In genomic region chr7:151864081-151864480, GRCh38 we compare ENCODE assay signal across 23 cellular contexts. TPM values are rescaled to one million over a fixed set of nuclear protein-coding genes. Genes with fewer than 3 reads are reported as not detected.
DNase-seq lines count a peak whose midpoint lies in the region; ATAC-seq and TF ChIP-seq lines count a peak whose summit lies in the region.
"Had no signal": no experiment of that assay in that cellular context is flagged by ENCODE, and none has a peak within 500 bp of the region (broad histone marks: within the 10 kb centered on the region; RNA-seq: fewer than 3 reads in every experiment).

No MANE protein-coding gene starts in this region.

- H3K36me3 ChIP-seq in heart right ventricle: peaks cover 0 to 3% (median 0%) of the 10 kb centered on the region in 9 donors
- H3K36me3 ChIP-seq in WERI-Rb-1: no peaks in the 10 kb centered on the region
- no peaks in the 10 kb centered on the region for H3K36me3 ChIP-seq in liver (ENCODE audit: control insufficient read depth in 4 of 4, insufficient read depth in 3 of 4, low read depth in 1 of 4, low read length in 3 of 4)
- H3K36me3 ChIP-seq in upper lobe of right lung: no peaks in the 10 kb centered on the region
- H3K36me3 ChIP-seq: MG63, neural progenitor cell, Peyer's patch, SJSA1 had no signal

- peak in 5 of 9 donors; percentile 15 to 45 (median 33) for TF ChIP-seq CTCF in heart right ventricle (IDR thresholded peaks at IDR 0.05)
- TF ChIP-seq CTCF in WERI-Rb-1 (IDR thresholded peaks at IDR 0.05; ENCODE audit: low read depth, low read length): peak; percentile 54
- no peak for TF ChIP-seq CTCF in liver (IDR thresholded peaks at IDR 0.05; ENCODE audit: low read depth, low read length, missing input control)
- no peak for TF ChIP-seq CTCF in upper lobe of right lung (IDR thresholded peaks at IDR 0.05)

- no peak overlapping the region for H3K27ac ChIP-seq in heart right ventricle
- H3K27ac ChIP-seq in WERI-Rb-1: no peak overlapping the region
- H3K27ac ChIP-seq in liver (ENCODE audit: low read depth in 1 of 2, low read length in 2 of 2): peak overlapping the region; percentile 53 to 71
- no peak overlapping the region for H3K27ac ChIP-seq in upper lobe of right lung
- H3K27ac ChIP-seq: neural progenitor cell, SJSA1 had no signal

- 72 to 75% methylated on average over 10 of the region's 10 CpGs for WGBS in heart right ventricle, 2 donors
- 44% methylated on average over 10 of the region's 10 CpGs for WGBS in liver

- TF ChIP-seq POLR2A in GM18505 (IDR thresholded peaks at IDR 0.05; ENCODE audit: borderline replicate concordance, extremely low read depth, insufficient read depth, insufficient read length): no peak

- TF ChIP-seq RAD21 in liver (IDR thresholded peaks at IDR 0.05): peak; percentile 66 to 68

- no peak for DNase-seq in heart right ventricle
- DNase-seq in left cardiac atrium: no peak
- DNase-seq in WERI-Rb-1: peak; percentile 45
- peak; percentile 57 for DNase-seq in upper lobe of right lung
- DNase-seq in NCI-H1436 treated with DMSO at 0.1 percent for 48 hours (lab: John Stamatoyannopoulos, UW): no peak
- DNase-seq: activated CD8-positive, alpha-beta T cell treated with anti-CD3 and anti-CD28 coated beads, Interleukin-2, amount 10 ng/mL, durations not matched to agents 7 days and 5 days; activated T-cell treated with anti-CD3 and anti-CD28 coated beads, Interleukin-2, amount 50 U/mL, for 1 hour; effector memory CD4-positive, alpha-beta T cell; foreskin fibroblast; KBM-7; MG63; NCI-H2081 treated with DMSO at 0.1 percent for 48 hours; NCI-H446 treated with DMSO at 0.1 percent for 48 hours; NK-92 treated with Interleukin-12 subunit alpha and Interleukin-12 subunit beta, amount 100 ng/mL, for 24 hours; T-helper 1 cell had no signal

- H3K4me3 ChIP-seq in heart right ventricle: no peak overlapping the region
- H3K4me3 ChIP-seq in WERI-Rb-1 (ENCODE audit: low read depth, low read length): no peak overlapping the region
- H3K4me3 ChIP-seq in liver (ENCODE audit: low read depth in 1 of 3, low read length in 3 of 3): no peak overlapping the region
- no peak overlapping the region for H3K4me3 ChIP-seq in upper lobe of right lung
- H3K4me3 ChIP-seq: GM12878, MG63, neural progenitor cell, Peyer's patch, SJSA1 had no signal

- peak overlapping the region in 1 of 2 donors; percentile 9 for H3K9ac ChIP-seq in liver (ENCODE audit: low read depth in 1 of 2, low read length in 2 of 2)
- H3K9ac ChIP-seq: neural progenitor cell had no signal

- ATAC-seq in heart right ventricle (peak in 2 of 8 donors; percentile 19 to 30), left cardiac atrium (no peak), upper lobe of right lung (peak; percentile 6), HG03280 (IDR thresholded peaks at IDR 0.05; ENCODE audit: unreplicated experiment) (no peak), GM18505 (IDR thresholded peaks at IDR 0.05; ENCODE audit: unreplicated experiment) (no peak)
- ATAC-seq: activated CD8-positive, alpha-beta T cell treated with anti-CD3 and anti-CD28 coated beads, Interleukin-2, amount 10 ng/mL, durations not matched to agents 7 days and 5 days; HCT116 had no signal

- peaks cover 0 to 32% (median 23%) of the 10 kb centered on the region in 9 donors for H3K4me1 ChIP-seq in heart right ventricle
- peaks cover 23 to 81% (median 56%) of the 10 kb centered on the region in 4 donors for H3K4me1 ChIP-seq in liver (ENCODE audit: control insufficient read depth in 4 of 4, insufficient read depth in 4 of 4, low read length in 3 of 4)
- peaks cover 16% of the 10 kb centered on the region for H3K4me1 ChIP-seq in upper lobe of right lung
- H3K4me1 ChIP-seq: SJSA1 had no signal

- H3K9me3 ChIP-seq in heart right ventricle: no peaks in the 10 kb centered on the region
- no peaks in the 10 kb centered on the region for H3K9me3 ChIP-seq in WERI-Rb-1 (ENCODE audit: severe bottlenecking)
- H3K9me3 ChIP-seq in liver (ENCODE audit: control insufficient read depth in 4 of 4, low read length in 3 of 4): no peaks in the 10 kb centered on the region
- H3K9me3 ChIP-seq in upper lobe of right lung: no peaks in the 10 kb centered on the region
- H3K9me3 ChIP-seq: MG63, Peyer's patch, SJSA1 had no signal

- no peaks in the 10 kb centered on the region for H3K27me3 ChIP-seq in heart right ventricle
- H3K27me3 ChIP-seq in WERI-Rb-1 (ENCODE audit: insufficient read depth, low read depth, severe bottlenecking): no peaks in the 10 kb centered on the region
- H3K27me3 ChIP-seq in liver (ENCODE audit: control insufficient read depth in 4 of 4, insufficient read depth in 4 of 4, low read length in 3 of 4): no peaks in the 10 kb centered on the region
- H3K27me3 ChIP-seq in upper lobe of right lung: no peaks in the 10 kb centered on the region
- H3K27me3 ChIP-seq: MG63, neural progenitor cell, Peyer's patch, SJSA1 had no signal

- intact Hi-C loops in heart right ventricle (cut with DNase I): no loop called here
- intact Hi-C loops in left cardiac atrium (cut with DNase I): no loop called here
- intact Hi-C loops in upper lobe of right lung (cut with DNase I): no loop called here

TF ChIP-seq in liver, 16 proteins besides CTCF, POLR2A, EP300 and RAD21:
- TF ChIP-seq SP1 (IDR thresholded peaks at IDR 0.05) (no peak), JUND (IDR thresholded peaks at IDR 0.05) (no peak), GABPA (IDR thresholded peaks at IDR 0.05 in 1 of 2, conservative IDR thresholded peaks at IDR 0.05 in 1 of 2) (no peak), FOXA1 (IDR thresholded peaks at IDR 0.05) (no peak), HNF4A (conservative IDR thresholded peaks at IDR 0.05) (peak; percentile 18 to 77), RXRA (IDR thresholded peaks at IDR 0.05) (peak in 1 of 2 donors; percentile 67)
- TF ChIP-seq, protein P1, sequence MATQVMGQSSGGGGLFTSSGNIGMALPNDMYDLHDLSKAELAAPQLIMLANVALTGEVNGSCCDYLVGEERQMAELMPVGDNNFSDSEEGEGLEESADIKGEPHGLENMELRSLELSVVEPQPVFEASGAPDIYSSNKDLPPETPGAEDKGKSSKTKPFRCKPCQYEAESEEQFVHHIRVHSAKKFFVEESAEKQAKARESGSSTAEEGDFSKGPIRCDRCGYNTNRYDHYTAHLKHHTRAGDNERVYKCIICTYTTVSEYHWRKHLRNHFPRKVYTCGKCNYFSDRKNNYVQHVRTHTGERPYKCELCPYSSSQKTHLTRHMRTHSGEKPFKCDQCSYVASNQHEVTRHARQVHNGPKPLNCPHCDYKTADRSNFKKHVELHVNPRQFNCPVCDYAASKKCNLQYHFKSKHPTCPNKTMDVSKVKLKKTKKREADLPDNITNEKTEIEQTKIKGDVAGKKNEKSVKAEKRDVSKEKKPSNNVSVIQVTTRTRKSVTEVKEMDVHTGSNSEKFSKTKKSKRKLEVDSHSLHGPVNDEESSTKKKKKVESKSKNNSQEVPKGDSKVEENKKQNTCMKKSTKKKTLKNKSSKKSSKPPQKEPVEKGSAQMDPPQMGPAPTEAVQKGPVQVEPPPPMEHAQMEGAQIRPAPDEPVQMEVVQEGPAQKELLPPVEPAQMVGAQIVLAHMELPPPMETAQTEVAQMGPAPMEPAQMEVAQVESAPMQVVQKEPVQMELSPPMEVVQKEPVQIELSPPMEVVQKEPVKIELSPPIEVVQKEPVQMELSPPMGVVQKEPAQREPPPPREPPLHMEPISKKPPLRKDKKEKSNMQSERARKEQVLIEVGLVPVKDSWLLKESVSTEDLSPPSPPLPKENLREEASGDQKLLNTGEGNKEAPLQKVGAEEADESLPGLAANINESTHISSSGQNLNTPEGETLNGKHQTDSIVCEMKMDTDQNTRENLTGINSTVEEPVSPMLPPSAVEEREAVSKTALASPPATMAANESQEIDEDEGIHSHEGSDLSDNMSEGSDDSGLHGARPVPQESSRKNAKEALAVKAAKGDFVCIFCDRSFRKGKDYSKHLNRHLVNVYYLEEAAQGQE (IDR thresholded peaks at IDR 0.05): no peak
TF ChIP-seq in liver: peak in this region for 2.

RNA-seq across cellular contexts. Expression of gene PRKAG2, which starts 12.8 kb away (rescaled TPM):
- total RNA-seq in heart right ventricle (100 to 1,000 TPM; 101 to 156 (median 121) TPM), left cardiac atrium (100 to 1,000 TPM; 141 to 253 TPM), liver (10 to 100 TPM in 1 of 2 donors, 1 to 10 TPM in 1; 3.6 to 25.1 TPM), upper lobe of right lung (35.6 TPM)
- polyA plus RNA-seq in heart right ventricle (10 to 100 TPM; 52.4 to 68.0 TPM), liver (10 to 100 TPM; 11.5 to 22.2 TPM)

Comparison
In these comparisons a context has a peak if more than half of its experiments do, and no peak if none do; other contexts are left out.
1. DNase-seq: peak in WERI-Rb-1 (single experiment) and upper lobe of right lung (single experiment); none in heart right ventricle (0 of 2), left cardiac atrium (single experiment) and NCI-H1436 treated with DMSO at 0.1 percent for 48 hours (single experiment).
2. H3K27ac ChIP-seq: peak in liver (2 of 2); none in heart right ventricle (0 of 10), WERI-Rb-1 (single experiment) and upper lobe of right lung (single experiment).
3. CTCF ChIP-seq: peak in heart right ventricle (5 of 9) and WERI-Rb-1 (single experiment); none in liver (single experiment) and upper lobe of right lung (single experiment).